1 cellular context compared by ENCODE assay signal in genomic region chr2:74551530-74551929, GRCh38.
TF ChIP-seq lines count a peak whose summit lies in the region.

No MANE protein-coding gene starts in this region.

TF ChIP-seq in GM12878, 131 proteins besides CTCF, POLR2A, EP300 and RAD21:
- TF ChIP-seq PBX3 (IDR thresholded peaks at IDR 0.05; ENCODE audit: insufficient replicate concordance, low read depth, low read length) (no peak), PAX5 (IDR thresholded peaks at IDR 0.05; ENCODE audit: borderline replicate concordance, low read depth, low read length) (no peak), MXI1 (IDR thresholded peaks at IDR 0.05; ENCODE audit: low read depth, low read length) (no peak), ZNF687 (IDR thresholded peaks at IDR 0.05) (no peak), REST (IDR thresholded peaks at IDR 0.05; ENCODE audit: low read depth, low read length) (no peak), WRNIP1 (IDR thresholded peaks at IDR 0.05; ENCODE audit: borderline replicate concordance, low read depth, low read length) (no peak), BCLAF1 (IDR thresholded peaks at IDR 0.05) (no peak)
